Comparison of ENCODE assay signal across 10 cellular contexts in genomic region chr2:12303181-12304030, GRCh38.
DNase-seq lines count a peak whose midpoint lies in the region; ATAC-seq, FAIRE-seq and TF ChIP-seq lines count a peak whose summit lies in the region.
"Had no signal": no experiment of that assay in that cellular context is flagged by ENCODE, and none has a peak within 500 bp of the region (broad histone marks: within the 10 kb centered on the region; RNA-seq: fewer than 3 reads in every experiment).

No MANE protein-coding gene starts in this region.

- peak; percentile 36 to 66 (median 44) for ATAC-seq in T-cell (replicated peaks in 1 of 4)

- H3K27ac Mint-ChIP-seq in T-cell: peak overlapping the region; percentile 30 to 82

- no peak for TF ChIP-seq POLR2A in H54 (IDR thresholded peaks at IDR 0.05; ENCODE audit: low read depth, low read length)

- CTCF ChIA-PET in T-cell (lab: Charles Lee): no interaction called here

- no peak for TF ChIP-seq CTCF in fibroblast of mammary gland (conservative IDR thresholded peaks at IDR 0.05; ENCODE audit: control insufficient read depth, insufficient read depth, low read depth, low read length)

- H3K9me3 Mint-ChIP-seq in T-cell: no peaks in the 10 kb centered on the region

- H3K4me3 Mint-ChIP-seq in T-cell: peak overlapping the region in 1 of 3 donors; percentile 71

- H3K27me3 Mint-ChIP-seq in T-cell: no peaks in the 10 kb centered on the region

- peak; percentile 87 for FAIRE-seq in H54 (lab: Jason Lieb, UNC)

- POLR2A ChIA-PET in T-cell (lab: Charles Lee): no interaction called here

- H3K4me1 Mint-ChIP-seq in T-cell: peaks cover 37 to 49% (median 40%) of the 10 kb centered on the region in 3 donors

- DNase-seq in A172 (ENCODE audit: low spot score) (peak; percentile 94), H54 (ENCODE audit: insufficient read length, low spot score) (no peak), T-cell (peak in 12 of 34 experiments; percentile 6 to 34 (median 14)), fibroblast of mammary gland (ENCODE audit: low read depth) (peak; percentile 96), NCI-H524 treated with DMSO at 0.1 percent for 48 hours (lab: John Stamatoyannopoulos, UW) (no peak), cardiac septum (ENCODE audit: low spot score) (no peak), ecto neural progenitor cell (ENCODE audit: low spot score) (no peak), Kasumi-1 (lab: John Stamatoyannopoulos, UW) (no peak)
- DNase-seq: nucleus accumbens had no signal

- no peaks in the 10 kb centered on the region for H3K36me3 Mint-ChIP-seq in T-cell

- H3K4me3 ChIP-seq in fibroblast of mammary gland (ENCODE audit: control insufficient read depth, low read depth, low read length): no peak overlapping the region
- H3K4me3 ChIP-seq: tibial nerve had no signal

- intact Hi-C loops in cardiac septum (cut with DNase I): no loop called here

Comparison
In these comparisons a context has a peak if more than half of its experiments do, and no peak if none do; other contexts are left out.
1. DNase-seq: peak in A172 (single experiment) and fibroblast of mammary gland (single experiment); none in H54 (single experiment), NCI-H524 treated with DMSO at 0.1 percent for 48 hours (single experiment), cardiac septum (single experiment), ecto neural progenitor cell (single experiment) and Kasumi-1 (0 of 2).